In genomic region chrX:154436290-154436596, GRCh38 we compare ENCODE assay signal across 8 cellular contexts. TPM values are rescaled to one million over a fixed set of nuclear protein-coding genes. Genes with fewer than 3 reads are reported as not detected.
DNase-seq lines count a peak whose midpoint lies in the region; ATAC-seq and TF ChIP-seq lines count a peak whose summit lies in the region.

No MANE protein-coding gene starts in this region.

- no peak for TF ChIP-seq POLR2A in stomach (IDR thresholded peaks at IDR 0.05)

- no peaks in the 10 kb centered on the region for H4K20me1 ChIP-seq in hepatocyte (ENCODE audit: insufficient read depth, poor library complexity, severe bottlenecking)

- peak overlapping the region; percentile 82 for H3K27ac Mint-ChIP-seq in T-helper 2 cell treated with Interferon-gamma antibody and Interleukin-4, amounts not matched to agents 5 μg/mL and 100 μg/mL, for 36 hours
- peak overlapping the region; percentile 77 for H3K27ac Mint-ChIP-seq in activated CD4-positive, alpha-beta memory T cell treated with anti-CD3 and anti-CD28 coated beads for 36 hours

- H3K9me2 ChIP-seq in hepatocyte (replicated peaks; ENCODE audit: insufficient read depth) = no peaks in the 10 kb centered on the region

- H3K27me3 Mint-ChIP-seq in T-helper 2 cell treated with Interferon-gamma antibody and Interleukin-4, amounts not matched to agents 5 μg/mL and 100 μg/mL, for 36 hours (ENCODE audit: low read depth) = no peaks in the 10 kb centered on the region
- H3K27me3 Mint-ChIP-seq in activated CD4-positive, alpha-beta memory T cell treated with anti-CD3 and anti-CD28 coated beads for 36 hours = no peaks in the 10 kb centered on the region

- H3K27me3 ChIP-seq in hepatocyte (no peaks in the 10 kb centered on the region), stomach (no peaks in the 10 kb centered on the region)

- H3K36me3 ChIP-seq in hepatocyte (replicated peaks; ENCODE audit: insufficient read depth, low read depth) (no peaks in the 10 kb centered on the region), stomach (peaks cover 4 to 70% (median 57%) of the 10 kb centered on the region in 4 donors)

- intact Hi-C loops in activated CD4-positive, alpha-beta memory T cell treated with anti-CD3 and anti-CD28 coated beads for 36 hours (cut with micrococcal nuclease) = loop anchor here (2.0 to 5.0 kb wide), 4 partner anchors 21 to 644 kb away; partner anchors contain the start of genes EMD, IDH3G, RPL10 and SSR4
- intact Hi-C loops in stomach (cut with DNase I; ENCODE audit: low total_unique reads) = no loop called here

- CTCF ChIA-PET in activated CD4-positive, alpha-beta memory T cell treated with anti-CD3 and anti-CD28 coated beads for 36 hours (lab: Charles Lee) = no interaction called here

- H3K4me3 ChIP-seq in hepatocyte (no peak overlapping the region), stomach (peak overlapping the region; percentile 26 to 88 (median 76))

- H3K4me1 Mint-ChIP-seq in T-helper 2 cell treated with Interferon-gamma antibody and Interleukin-4, amounts not matched to agents 5 μg/mL and 100 μg/mL, for 36 hours (ENCODE audit: low read depth) = peaks cover 11% of the 10 kb centered on the region
- H3K4me1 Mint-ChIP-seq in activated CD4-positive, alpha-beta memory T cell treated with anti-CD3 and anti-CD28 coated beads for 36 hours (ENCODE audit: low read depth) = peaks cover 21% of the 10 kb centered on the region

- H3K4me1 ChIP-seq in hepatocyte (ENCODE audit: insufficient read depth) (no peaks in the 10 kb centered on the region), stomach (peaks cover 0 to 50% (median 19%) of the 10 kb centered on the region in 4 donors)

- H3K79me2 ChIP-seq in hepatocyte = peaks cover 28% of the 10 kb centered on the region

- no peak for DNase-seq in T-helper 2 cell treated with Interferon-gamma antibody and Interleukin-4, amounts not matched to agents 5 μg/mL and 100 μg/mL, for 36 hours (ENCODE audit: low spot score)
- DNase-seq in T-helper 2 cell = no peak
- DNase-seq in activated CD4-positive, alpha-beta memory T cell treated with anti-CD3 and anti-CD28 coated beads for 36 hours = no peak
- DNase-seq in hepatocyte (ENCODE audit: low spot score) = no peak
- DNase-seq in stomach = no peak
- DNase-seq in NCI-H524 treated with DMSO at 0.1 percent for 48 hours (lab: John Stamatoyannopoulos, UW) = no peak
- DNase-seq in ecto neural progenitor cell (ENCODE audit: low spot score) = no peak

- H3K9me3 Mint-ChIP-seq in T-helper 2 cell treated with Interferon-gamma antibody and Interleukin-4, amounts not matched to agents 5 μg/mL and 100 μg/mL, for 36 hours = no peaks in the 10 kb centered on the region
- no peaks in the 10 kb centered on the region for H3K9me3 Mint-ChIP-seq in activated CD4-positive, alpha-beta memory T cell treated with anti-CD3 and anti-CD28 coated beads for 36 hours

- H3K27ac ChIP-seq in hepatocyte (peak overlapping the region; percentile 57), stomach (peak overlapping the region; percentile 47 to 95 (median 71))

- H2AFZ ChIP-seq in hepatocyte = no peak overlapping the region

- H3K9me3 ChIP-seq in hepatocyte (ENCODE audit: low read depth) = no peaks in the 10 kb centered on the region
- H3K9me3 ChIP-seq in stomach = peaks cover 0 to 3% (median 0%) of the 10 kb centered on the region in 4 donors

- H3K4me3 Mint-ChIP-seq in T-helper 2 cell treated with Interferon-gamma antibody and Interleukin-4, amounts not matched to agents 5 μg/mL and 100 μg/mL, for 36 hours = peak overlapping the region; percentile 80
- H3K4me3 Mint-ChIP-seq in activated CD4-positive, alpha-beta memory T cell treated with anti-CD3 and anti-CD28 coated beads for 36 hours = peak overlapping the region; percentile 69

- peak overlapping the region; percentile 73 for H3K4me2 ChIP-seq in hepatocyte

- WGBS in hepatocyte (ENCODE audit: low lambda C conversion rate, missing lambda C conversion rate) = 55% methylated on average over 18 of the region's 20 CpGs
- 17 to 51% (median 37%) methylated on average over 12 to 20 of the region's 20 CpGs for WGBS in stomach, 5 donors

- TF ChIP-seq EP300 in stomach (IDR thresholded peaks at IDR 0.05) = no peak

- no peak for TF ChIP-seq CTCF in hepatocyte (IDR thresholded peaks at IDR 0.05; ENCODE audit: poor library complexity)
- no peak for TF ChIP-seq CTCF in stomach (IDR thresholded peaks at IDR 0.05)

- ATAC-seq in HG03108 (IDR thresholded peaks at IDR 0.05; ENCODE audit: unreplicated experiment) = no peak

- peaks cover 18% of the 10 kb centered on the region for H3K36me3 Mint-ChIP-seq in T-helper 2 cell treated with Interferon-gamma antibody and Interleukin-4, amounts not matched to agents 5 μg/mL and 100 μg/mL, for 36 hours (ENCODE audit: low read depth)
- H3K36me3 Mint-ChIP-seq in activated CD4-positive, alpha-beta memory T cell treated with anti-CD3 and anti-CD28 coated beads for 36 hours = peaks cover 18% of the 10 kb centered on the region

- POLR2A ChIA-PET in activated CD4-positive, alpha-beta memory T cell treated with anti-CD3 and anti-CD28 coated beads for 36 hours (lab: Charles Lee) = no interaction called here

RNA-seq across cellular contexts. Expression of gene GDI1, which starts 0.7 kb away (rescaled TPM):
- 100 to 1,000 TPM; 119 to 121 TPM for total RNA-seq in activated CD4-positive, alpha-beta memory T cell treated with anti-CD3 and anti-CD28 coated beads for 36 hours
- total RNA-seq in hepatocyte (82.7 and 101 TPM in 2 replicates), stomach (100 to 1,000 TPM in 2 of 5 donors, 10 to 100 TPM in 3; 46.4 to 178 (median 93.3) TPM)
- polyA plus RNA-seq in hepatocyte (102 and 132 TPM in 2 replicates), stomach (10 to 100 TPM; 45.7 to 61.8 (median 59.1) TPM)

RNA-seq across cellular contexts. Expression of gene FAM50A, which starts 7.7 kb away (rescaled TPM):
- total RNA-seq in activated CD4-positive, alpha-beta memory T cell treated with anti-CD3 and anti-CD28 coated beads for 36 hours = 10 to 100 TPM; 61.1 to 61.9 TPM
- total RNA-seq in hepatocyte (52.1 and 65.9 TPM in 2 replicates), stomach (10 to 100 TPM; 16.7 to 79.4 (median 55.4) TPM)
- polyA plus RNA-seq in hepatocyte (147 and 178 TPM in 2 replicates), stomach (100 to 1,000 TPM in 2 of 3 donors, 10 to 100 TPM in 1; 82.2 to 162 (median 157) TPM)

RNA-seq across cellular contexts. Expression of gene ATP6AP1, which starts 7.8 kb away (rescaled TPM):
- total RNA-seq in activated CD4-positive, alpha-beta memory T cell treated with anti-CD3 and anti-CD28 coated beads for 36 hours = 10 to 100 TPM; 30.8 to 31.6 TPM
- total RNA-seq in hepatocyte (116 and 131 TPM in 2 replicates), stomach (10 to 100 TPM; 13.4 to 69.3 (median 26.6) TPM)
- polyA plus RNA-seq in hepatocyte (265 and 268 TPM in 2 replicates), stomach (10 to 100 TPM; 16.8 to 49.6 (median 34.9) TPM)

RNA-seq across cellular contexts. Expression of gene PLXNA3, which starts 21.8 kb away (rescaled TPM):
- 10 to 100 TPM; 33.7 to 35.2 TPM for total RNA-seq in activated CD4-positive, alpha-beta memory T cell treated with anti-CD3 and anti-CD28 coated beads for 36 hours
- 10.6 and 14.1 TPM in 2 replicates for total RNA-seq in hepatocyte
- 23.2 and 28.7 TPM in 2 replicates for polyA plus RNA-seq in hepatocyte
- 100 to 1,000 TPM in 2 of 5 donors, 10 to 100 TPM in 2, 1 to 10 TPM in 1; 9.9 to 296 (median 35.5) TPM for total RNA-seq in stomach
- polyA plus RNA-seq in stomach = 1 to 10 TPM; 2.3 to 7.6 (median 6.0) TPM

RNA-seq across cellular contexts. Expression of gene TAFAZZIN, which starts 24.9 kb away (rescaled TPM):
- 10 to 100 TPM; 58.6 to 66.4 TPM for total RNA-seq in activated CD4-positive, alpha-beta memory T cell treated with anti-CD3 and anti-CD28 coated beads for 36 hours
- total RNA-seq in hepatocyte (25.0 and 26.7 TPM in 2 replicates), stomach (100 to 1,000 TPM in 2 of 5 donors, 10 to 100 TPM in 3; 12.7 to 202 (median 84.6) TPM)
- polyA plus RNA-seq in hepatocyte (41.3 and 69.6 TPM in 2 replicates), stomach (10 to 100 TPM; 19.4 to 59.9 (median 21.8) TPM)
